In genomic region chr20:57950764-57951163, GRCh38 we compare ENCODE assay signal across 24 cellular contexts.
"Had no signal": no experiment of that assay in that cellular context is flagged by ENCODE, and none has a peak within 500 bp of the region (broad histone marks: within the 10 kb centered on the region; RNA-seq: fewer than 3 reads in every experiment).

No MANE protein-coding gene starts in this region.

- H3K27ac ChIP-seq: heart right ventricle, hepatocyte, left ventricle myocardium inferior, neural progenitor cell, pancreas, prostate gland, skin epidermis, spleen, suprapubic skin, thoracic aorta, tibial artery, uterus had no signal

- H3K36me3 ChIP-seq: heart right ventricle, left ventricle myocardium inferior, neural progenitor cell, pancreas, prostate gland, spleen, suprapubic skin, thoracic aorta, tibial artery, uterus had no signal

- H3K27me3 ChIP-seq: hepatocyte, neural progenitor cell, pancreas, spleen, suprapubic skin, tibial artery, uterus had no signal

- H3K9ac ChIP-seq: neural progenitor cell had no signal

- H3K36me3 Mint-ChIP-seq: neural progenitor cell; stimulated activated effector memory CD8-positive, alpha-beta T cell treated with anti-CD3 and anti-CD28 coated beads, Interleukin-12 subunit alpha, Interleukin-12 subunit beta, amount 100 ng/mL, for 72 hours had no signal

- H3K9me3 Mint-ChIP-seq: stimulated activated effector memory CD8-positive, alpha-beta T cell treated with anti-CD3 and anti-CD28 coated beads, Interleukin-12 subunit alpha, Interleukin-12 subunit beta, amount 100 ng/mL, for 72 hours; stimulated activated naive CD8-positive, alpha-beta T cell treated with anti-CD3 and anti-CD28 coated beads, Interleukin-15, Interleukin-2, amounts not matched to agents 100 ng/mL and 50 ng/mL, for 24 hours had no signal

- H3K4me3 ChIP-seq: heart right ventricle, hepatocyte, left ventricle myocardium inferior, neural progenitor cell, pancreas, prostate gland, skin epidermis, spleen, suprapubic skin, thoracic aorta, tibial artery, uterus had no signal

- DNase-seq: heart right ventricle; islet precursor cell; left ventricle myocardium inferior; naive B cell; nephron progenitor cell; pancreas; retina; right cardiac atrium; spleen; stimulated activated CD4-positive, alpha-beta T cell treated with anti-CD3 and anti-CD28 coated beads, Interleukin-4, amount 100 ng/mL, for 24 hours; stimulated activated naive CD4-positive, alpha-beta T cell; tibial artery; trophoblast cell; uterus had no signal

- H3K4me1 Mint-ChIP-seq: memory B cell; naive B cell; stimulated activated effector memory CD8-positive, alpha-beta T cell treated with anti-CD3 and anti-CD28 coated beads, Interleukin-12 subunit alpha, Interleukin-12 subunit beta, amount 100 ng/mL, for 72 hours had no signal

- H3K4me3 Mint-ChIP-seq: memory B cell; naive B cell; nephron progenitor cell; neural progenitor cell; stimulated activated effector memory CD8-positive, alpha-beta T cell treated with anti-CD3 and anti-CD28 coated beads, Interleukin-12 subunit alpha, Interleukin-12 subunit beta, amount 100 ng/mL, for 72 hours; stimulated activated naive CD8-positive, alpha-beta T cell treated with anti-CD3 and anti-CD28 coated beads, Interleukin-15, Interleukin-2, amounts not matched to agents 100 ng/mL and 50 ng/mL, for 24 hours had no signal

- H3K4me1 ChIP-seq: left ventricle myocardium inferior, neural progenitor cell, pancreas, prostate gland, spleen, uterus had no signal

- ATAC-seq: heart right ventricle; pancreas; right cardiac atrium; sciatic nerve; stimulated activated effector memory CD8-positive, alpha-beta T cell treated with anti-CD3 and anti-CD28 coated beads, Interleukin-12 subunit alpha, Interleukin-12 subunit beta, amount 100 ng/mL, for 72 hours had no signal

- H3K9me3 ChIP-seq: heart right ventricle, left ventricle myocardium inferior, pancreas, prostate gland, suprapubic skin, thoracic aorta, tibial artery, uterus had no signal

- H3K27ac Mint-ChIP-seq: memory B cell; naive B cell; nephron progenitor cell; stimulated activated effector memory CD8-positive, alpha-beta T cell treated with anti-CD3 and anti-CD28 coated beads, Interleukin-12 subunit alpha, Interleukin-12 subunit beta, amount 100 ng/mL, for 72 hours; stimulated activated naive CD8-positive, alpha-beta T cell treated with anti-CD3 and anti-CD28 coated beads, Interleukin-15, Interleukin-2, amounts not matched to agents 100 ng/mL and 50 ng/mL, for 24 hours had no signal
